18 cellular contexts compared by ENCODE assay signal in genomic region chr12:47449797-47450196, GRCh38.
"Had no signal": no experiment of that assay in that cellular context is flagged by ENCODE, and none has a peak within 500 bp of the region (broad histone marks: within the 10 kb centered on the region; RNA-seq: fewer than 3 reads in every experiment).

No MANE protein-coding gene starts in this region.

- H3K27ac Mint-ChIP-seq: activated naive CD4-positive, alpha-beta T cell treated with anti-CD3 and anti-CD28 coated beads, Interleukin-2, amount 10 ng/mL, durations not matched to agents 7 days and 5 days; activated T-helper 2 cell treated with anti-CD3 and anti-CD28 coated beads, Interferon-gamma antibody, Interleukin-2, Interleukin-4, amounts not matched to agents 10 μg/mL and 5 μg/mL and 100 μg/mL, durations not matched to agents 14 hours and 24 hours and 36 hours; dendritic cell treated with granulocyte-macrophage colony-stimulating factor and Interleukin-4, amounts not matched to agents 40 ng/mL and 50 ng/mL, for 4 days had no signal

- DNase-seq: activated CD4-positive, alpha-beta T cell treated with anti-CD3 and anti-CD28 coated beads, Interleukin-2, amount 50 U/mL, for 4 hours; activated CD4-positive, CD25-positive, alpha-beta regulatory T cell treated with anti-CD3 and anti-CD28 coated beads, Interleukin-2, amount 50 U/mL, for 72 hours; activated naive CD4-positive, alpha-beta T cell treated with anti-CD3 and anti-CD28 coated beads, Interleukin-2, amount 10 ng/mL, durations not matched to agents 7 days and 5 days; activated T-cell treated with anti-CD3 and anti-CD28 coated beads for 4 hours; cerebellar nuclear complex; effector memory CD4-positive, alpha-beta T cell; foreskin keratinocyte; left ventricle myocardium inferior; mucosa of descending colon; naive thymus-derived CD8-positive, alpha-beta T cell; pancreas; sigmoid colon; spleen; stomach; testis; upper lobe of left lung had no signal

- H3K4me1 Mint-ChIP-seq: activated naive CD4-positive, alpha-beta T cell treated with anti-CD3 and anti-CD28 coated beads, Interleukin-2, amount 10 ng/mL, durations not matched to agents 7 days and 5 days; naive thymus-derived CD8-positive, alpha-beta T cell had no signal

- ATAC-seq: foreskin keratinocyte; mucosa of descending colon; naive thymus-derived CD8-positive, alpha-beta T cell; pancreas had no signal

- H3K4me3 Mint-ChIP-seq: activated naive CD4-positive, alpha-beta T cell treated with anti-CD3 and anti-CD28 coated beads, Interleukin-2, amount 10 ng/mL, durations not matched to agents 7 days and 5 days; dendritic cell treated with granulocyte-macrophage colony-stimulating factor and Interleukin-4, amounts not matched to agents 40 ng/mL and 50 ng/mL, for 4 days; naive thymus-derived CD8-positive, alpha-beta T cell had no signal

- H3K36me3 Mint-ChIP-seq: activated naive CD4-positive, alpha-beta T cell treated with anti-CD3 and anti-CD28 coated beads, Interleukin-2, amount 10 ng/mL, durations not matched to agents 7 days and 5 days had no signal
